In the genomic region with DNA sequence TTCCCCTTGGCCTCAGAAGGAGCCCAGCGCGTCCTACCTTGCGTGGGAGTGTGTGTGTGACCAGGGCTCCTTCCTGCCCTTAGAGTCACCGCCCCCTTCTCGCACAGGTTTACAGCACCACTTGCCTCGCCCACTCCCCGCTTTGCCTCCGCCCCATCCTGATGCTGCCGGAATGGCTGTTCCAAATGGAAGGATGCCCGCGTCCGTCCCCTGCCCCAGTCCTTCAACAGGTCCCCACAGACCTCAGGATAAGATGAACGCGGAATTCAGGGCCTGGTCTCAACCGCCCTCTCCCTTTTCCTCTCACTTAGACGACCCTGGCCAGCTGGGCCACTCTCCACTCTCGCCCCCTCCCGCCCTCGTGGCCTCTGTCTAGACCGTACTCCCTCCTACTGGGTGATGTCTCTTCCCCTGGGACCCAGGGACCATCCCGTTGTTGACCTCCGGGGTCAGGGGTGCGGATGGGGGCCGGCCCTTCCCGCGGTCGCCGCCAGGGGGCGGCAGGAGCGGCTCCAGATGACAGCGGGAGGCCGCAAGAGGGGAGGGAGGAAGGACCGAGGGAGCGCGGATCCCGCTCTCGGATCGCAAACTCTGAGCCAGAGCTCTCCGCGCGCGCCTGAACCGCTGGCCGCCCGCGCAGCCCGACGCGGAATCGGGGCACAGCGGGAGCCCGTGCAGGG, we compare ENCODE assay signal across 8 cellular contexts. TPM values are rescaled to one million over a fixed set of nuclear protein-coding genes. Genes with fewer than 3 reads are reported as not detected.
DNase-seq lines count a peak whose midpoint lies in the region; ATAC-seq and TF ChIP-seq lines count a peak whose summit lies in the region.

A gene (plus strand): TSS at position 585 of the 680 bp plus-strand sequence.

- H3K9me3 Mint-ChIP-seq in brain, result no peaks in the 10 kb centered on the region

- H3K4me3 ChIP-seq in LNCaP clone FGC (ENCODE audit: low read depth, low read length) (peak within 1 kb of the TSS; percentile 43), iPS-11a (ENCODE audit: low read depth, low read length) (peak within 1 kb of the TSS; percentile 69), skin epidermis (peak within 1 kb of the TSS; percentile 25 to 57 (median 44))

- H3K27ac Mint-ChIP-seq in T-helper 17 cell (no peak within 1 kb of the TSS), brain (peak within 1 kb of the TSS in 4 of 5 experiments; percentile 17 to 73 (median 48))

- ATAC-seq in GM21723 (IDR thresholded peaks at IDR 0.05; ENCODE audit: unreplicated experiment) (peak; percentile 86), T-helper 17 cell (peak; percentile 83)

- no peaks in the 10 kb centered on the region for H3K9me3 ChIP-seq in T-helper 17 cell (ENCODE audit: control insufficient read depth, low read length, poor library complexity, severe bottlenecking)

- DNase-seq in D341Med (ENCODE audit: low spot score), result peak; percentile 92
- no peak for DNase-seq in LNCaP clone FGC (ENCODE audit: low read depth)
- DNase-seq in T-helper 17 cell, result peak; percentile 19 to 44 (median 29)
- no peak for DNase-seq in NAMALWA (ENCODE audit: low spot score)

- H3K4me1 Mint-ChIP-seq in T-helper 17 cell (peaks cover 7% of the 10 kb centered on the region), brain (peaks cover 67% of the 10 kb centered on the region)

- H3K36me3 Mint-ChIP-seq in T-helper 17 cell (ENCODE audit: low read depth), result peaks cover 2% of the 10 kb centered on the region
- H3K36me3 Mint-ChIP-seq in brain, result no peaks in the 10 kb centered on the region

- H3K4me3 Mint-ChIP-seq in T-helper 17 cell (peak within 1 kb of the TSS; percentile 85), brain (peak within 1 kb of the TSS; percentile 79 to 90 (median 83))

- peak within 1 kb of the TSS in 7 of 21 experiments; percentile 5 to 61 (median 47) for H3K27ac ChIP-seq in skin epidermis

- H3K27me3 Mint-ChIP-seq in T-helper 17 cell, result peaks cover 57% of the 10 kb centered on the region
- peaks cover 16% of the 10 kb centered on the region for H3K27me3 Mint-ChIP-seq in brain

- TF ChIP-seq CTCF in LNCaP clone FGC (IDR thresholded peaks at IDR 0.05; ENCODE audit: control insufficient read depth, extremely low read depth, insufficient read depth) (peak; percentile 79), brain (conservative IDR thresholded peaks at IDR 0.05) (peak; percentile 94 to 99)

RNA-seq across cellular contexts. Expression of the gene that starts here (rescaled TPM):
- total RNA-seq in T-helper 17 cell, result not detected
- 3.2 TPM for polyA plus RNA-seq in brain (ENCODE audit: insufficient read depth, low read depth, low replicate concordance)

Comparison
In these comparisons a context has a peak if more than half of its experiments do, and no peak if none do; other contexts are left out.
1. Peak in DNase-seq and ATAC-seq in T-helper 17 cell; RNA of the gene not detected or under 1 TPM.